ENCODE assay signal across 1 cellular context in genomic region chr22:33971561-33971961, GRCh38.
TF ChIP-seq lines count a peak whose summit lies in the region.

No MANE protein-coding gene starts in this region.

TF ChIP-seq in GM23338, 12 proteins besides CTCF, POLR2A, EP300 and RAD21 (continued from another document):
- TF ChIP-seq REST (IDR thresholded peaks at IDR 0.05; ENCODE audit: unreplicated experiment), result no peak
- no peak for TF ChIP-seq CREB1 (CRISPR knock-in tag; IDR thresholded peaks at IDR 0.05; ENCODE audit: low read depth)
- TF ChIP-seq JUNB (IDR thresholded peaks at IDR 0.05; ENCODE audit: unreplicated experiment), result no peak
- TF ChIP-seq POLR2AphosphoS5 (IDR thresholded peaks at IDR 0.05; ENCODE audit: low read depth), result no peak
